ENCODE assay signal across 39 cellular contexts in the genomic region with DNA sequence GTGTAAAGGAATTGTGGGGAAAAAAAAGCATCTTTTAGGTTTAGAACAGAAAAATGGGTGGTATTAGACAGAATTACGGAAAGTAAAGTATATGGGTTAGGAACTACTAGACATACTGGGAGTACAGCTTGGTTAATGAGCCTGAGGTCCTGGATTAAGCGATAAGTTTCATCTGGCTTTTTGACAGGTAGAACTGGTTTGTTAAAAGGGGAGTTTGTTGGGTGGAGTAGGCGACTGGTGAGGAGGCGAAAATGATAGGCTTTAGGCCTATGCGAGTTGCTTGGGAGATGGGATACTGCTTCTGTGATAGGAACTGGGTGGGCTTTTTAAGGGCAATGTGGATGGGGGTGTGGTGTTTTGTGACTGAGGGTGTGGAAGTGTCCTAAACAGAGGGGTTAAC. TPM values are rescaled to one million over a fixed set of nuclear protein-coding genes. Genes with fewer than 3 reads are reported as not detected.
"Had no signal": no experiment of that assay in that cellular context is flagged by ENCODE, and none has a peak within 500 bp of the region (broad histone marks: within the 10 kb centered on the region; RNA-seq: fewer than 3 reads in every experiment).

No MANE protein-coding gene starts in this region.

- H3K36me3 ChIP-seq: adrenal gland, ascending aorta, brain microvascular endothelial cell, breast epithelium, cardiac muscle cell had no signal

- H3K9me3 Mint-ChIP-seq: activated naive CD4-positive, alpha-beta T cell treated with anti-CD3 and anti-CD28 coated beads for 36 hours; activated naive CD4-positive, alpha-beta T cell treated with anti-CD3 and anti-CD28 coated beads, Interleukin-2, amount 10 ng/mL, durations not matched to agents 7 days and 5 days; activated naive CD4-positive, alpha-beta T cell treated with anti-CD3 and anti-CD28 coated beads, Interleukin-2, amount 50 U/mL, for 24 hours; activated naive CD4-positive, alpha-beta T cell treated with anti-CD3 and anti-CD28 coated beads, Interleukin-2, amount 50 U/mL, for 72 hours; activated naive CD8-positive, alpha-beta T cell treated with anti-CD3 and anti-CD28 coated beads for 36 hours; activated naive CD8-positive, alpha-beta T cell treated with anti-CD3 and anti-CD28 coated beads, Interleukin-2, amount 10 ng/mL, durations not matched to agents 7 days and 5 days; activated naive CD8-positive, alpha-beta T cell treated with anti-CD3 and anti-CD28 coated beads, Interleukin-2, amount 50 U/mL, for 24 hours; activated T-cell treated with anti-CD3 and anti-CD28 coated beads, Interleukin-2, amount 50 U/mL, for 24 hours; activated T-cell treated with anti-CD3 and anti-CD28 coated beads, Interleukin-2, amount 50 U/mL, for 4 hours; activated T-cell treated with anti-CD3 and anti-CD28 coated beads, Interleukin-2, amount 50 U/mL, for 72 hours; activated T-helper 17 cell treated with anti-CD3 and anti-CD28 coated beads, Interleukin-2, amount 50 U/mL, for 72 hours; activated T-helper 2 cell treated with anti-CD3 and anti-CD28 coated beads, Interferon-gamma antibody, Interleukin-2, Interleukin-4, amounts not matched to agents 10 μg/mL and 5 μg/mL and 100 μg/mL, durations not matched to agents 14 hours and 24 hours and 36 hours; central memory CD8-positive, alpha-beta T cell had no signal

- H3K4me3 ChIP-seq: adrenal gland, ascending aorta, body of pancreas, breast epithelium, cardiac muscle cell had no signal

- H3K27ac Mint-ChIP-seq: activated naive CD4-positive, alpha-beta T cell treated with anti-CD3 and anti-CD28 coated beads for 36 hours; activated naive CD4-positive, alpha-beta T cell treated with anti-CD3 and anti-CD28 coated beads, Interleukin-2, amount 10 ng/mL, durations not matched to agents 7 days and 5 days; activated naive CD4-positive, alpha-beta T cell treated with anti-CD3 and anti-CD28 coated beads, Interleukin-2, amount 50 U/mL, for 24 hours; activated naive CD4-positive, alpha-beta T cell treated with anti-CD3 and anti-CD28 coated beads, Interleukin-2, amount 50 U/mL, for 72 hours; activated naive CD8-positive, alpha-beta T cell; activated naive CD8-positive, alpha-beta T cell treated with anti-CD3 and anti-CD28 coated beads for 36 hours; activated naive CD8-positive, alpha-beta T cell treated with anti-CD3 and anti-CD28 coated beads, Interleukin-2, amount 10 ng/mL, durations not matched to agents 7 days and 5 days; activated naive CD8-positive, alpha-beta T cell treated with anti-CD3 and anti-CD28 coated beads, Interleukin-2, amount 50 U/mL, for 24 hours; activated T-cell treated with anti-CD3 and anti-CD28 coated beads, Interleukin-2, amount 50 U/mL, for 24 hours; activated T-cell treated with anti-CD3 and anti-CD28 coated beads, Interleukin-2, amount 50 U/mL, for 72 hours; activated T-helper 17 cell treated with anti-CD3 and anti-CD28 coated beads, Interleukin-2, amount 50 U/mL, for 72 hours; activated T-helper 2 cell treated with anti-CD3 and anti-CD28 coated beads, Interferon-gamma antibody, Interleukin-2, Interleukin-4, amounts not matched to agents 10 μg/mL and 5 μg/mL and 100 μg/mL, durations not matched to agents 14 hours and 24 hours and 36 hours; brain had no signal

- H3K27ac ChIP-seq: adrenal gland, ascending aorta, body of pancreas, brain microvascular endothelial cell, breast epithelium, cardiac muscle cell had no signal

- H3K4me1 ChIP-seq: adrenal gland, ascending aorta, body of pancreas, breast epithelium had no signal

- H3K4me1 Mint-ChIP-seq: activated naive CD4-positive, alpha-beta T cell treated with anti-CD3 and anti-CD28 coated beads, Interleukin-2, amount 10 ng/mL, durations not matched to agents 7 days and 5 days; activated naive CD4-positive, alpha-beta T cell treated with anti-CD3 and anti-CD28 coated beads, Interleukin-2, amount 50 U/mL, for 24 hours; activated naive CD8-positive, alpha-beta T cell treated with anti-CD3 and anti-CD28 coated beads for 36 hours; activated naive CD8-positive, alpha-beta T cell treated with anti-CD3 and anti-CD28 coated beads, Interleukin-2, amount 10 ng/mL, durations not matched to agents 7 days and 5 days; activated naive CD8-positive, alpha-beta T cell treated with anti-CD3 and anti-CD28 coated beads, Interleukin-2, amount 50 U/mL, for 24 hours; activated T-helper 17 cell treated with anti-CD3 and anti-CD28 coated beads, Interleukin-2, amount 50 U/mL, for 72 hours; brain; central memory CD8-positive, alpha-beta T cell had no signal

- H3K36me3 Mint-ChIP-seq: activated naive CD4-positive, alpha-beta T cell treated with anti-CD3 and anti-CD28 coated beads, Interleukin-2, amount 10 ng/mL, durations not matched to agents 7 days and 5 days; activated naive CD4-positive, alpha-beta T cell treated with anti-CD3 and anti-CD28 coated beads, Interleukin-2, amount 50 U/mL, for 24 hours; activated naive CD4-positive, alpha-beta T cell treated with anti-CD3 and anti-CD28 coated beads, Interleukin-2, amount 50 U/mL, for 72 hours; activated naive CD8-positive, alpha-beta T cell; activated naive CD8-positive, alpha-beta T cell treated with anti-CD3 and anti-CD28 coated beads for 36 hours; activated naive CD8-positive, alpha-beta T cell treated with anti-CD3 and anti-CD28 coated beads, Interleukin-2, amount 10 ng/mL, durations not matched to agents 7 days and 5 days; brain had no signal

- DNase-seq: activated effector memory CD4-positive, alpha-beta T cell treated with anti-CD3 and anti-CD28 coated beads, Interleukin-2, amount 50 U/mL, for 16 hours; activated effector memory CD4-positive, alpha-beta T cell treated with Interleukin-2 at 50 U/mL for 16 hours; activated gamma-delta T cell; activated gamma-delta T cell treated with Interleukin-2 at 50 U/mL for 16 hours; activated naive CD4-positive, alpha-beta T cell; activated naive CD4-positive, alpha-beta T cell treated with anti-CD3 and anti-CD28 coated beads for 36 hours; activated naive CD4-positive, alpha-beta T cell treated with anti-CD3 and anti-CD28 coated beads, Interleukin-2, amount 10 ng/mL, durations not matched to agents 7 days and 5 days; activated naive CD4-positive, alpha-beta T cell treated with anti-CD3 and anti-CD28 coated beads, Interleukin-2, amount 50 U/mL, for 16 hours; activated naive CD4-positive, alpha-beta T cell treated with Interleukin-2 at 50 U/mL for 16 hours; activated naive CD8-positive, alpha-beta T cell treated with anti-CD3 and anti-CD28 coated beads for 36 hours; activated naive CD8-positive, alpha-beta T cell treated with anti-CD3 and anti-CD28 coated beads, Interleukin-2, amount 10 ng/mL, durations not matched to agents 7 days and 5 days; activated naive CD8-positive, alpha-beta T cell treated with anti-CD3 and anti-CD28 coated beads, Interleukin-2, amount 50 U/mL, for 24 hours; activated T-cell treated with anti-CD3 and anti-CD28 coated beads, Interleukin-2, amount 50 U/mL, for 1 hour; activated T-cell treated with anti-CD3 and anti-CD28 coated beads, Interleukin-2, amount 50 U/mL, for 24 hours; activated T-cell treated with anti-CD3 and anti-CD28 coated beads, Interleukin-2, amount 50 U/mL, for 4 hours; activated T-cell treated with anti-CD3 and anti-CD28 coated beads, Interleukin-2, amount 50 U/mL, for 48 hours; activated T-cell treated with anti-CD3 and anti-CD28 coated beads, Interleukin-2, amount 50 U/mL, for 72 hours; adrenal gland; amniotic stem cell; amygdala; anterior cingulate cortex; aorta; body of pancreas; brain microvascular endothelial cell; caudate nucleus; central memory CD4-positive, alpha-beta T cell; cerebellar nuclear complex had no signal

- ATAC-seq: activated naive CD4-positive, alpha-beta T cell treated with anti-CD3 and anti-CD28 coated beads, Interleukin-2, amount 50 U/mL, for 72 hours; activated naive CD8-positive, alpha-beta T cell treated with anti-CD3 and anti-CD28 coated beads, Interleukin-2, amount 50 U/mL, for 24 hours; activated T-cell treated with anti-CD3 and anti-CD28 coated beads, Interleukin-2, amount 50 U/mL, for 4 hours; activated T-cell treated with anti-CD3 and anti-CD28 coated beads, Interleukin-2, amount 50 U/mL, for 72 hours; activated T-helper 17 cell treated with anti-CD3 and anti-CD28 coated beads, Interleukin-2, amount 50 U/mL, for 72 hours; body of pancreas had no signal

- H3K27me3 ChIP-seq: adrenal gland, ascending aorta, body of pancreas, brain microvascular endothelial cell, breast epithelium, cardiac muscle cell had no signal

- H3K4me3 Mint-ChIP-seq: activated naive CD4-positive, alpha-beta T cell treated with anti-CD3 and anti-CD28 coated beads for 36 hours; activated naive CD4-positive, alpha-beta T cell treated with anti-CD3 and anti-CD28 coated beads, Interleukin-2, amount 10 ng/mL, durations not matched to agents 7 days and 5 days; activated naive CD4-positive, alpha-beta T cell treated with anti-CD3 and anti-CD28 coated beads, Interleukin-2, amount 50 U/mL, for 24 hours; activated naive CD8-positive, alpha-beta T cell; activated naive CD8-positive, alpha-beta T cell treated with anti-CD3 and anti-CD28 coated beads for 36 hours; activated naive CD8-positive, alpha-beta T cell treated with anti-CD3 and anti-CD28 coated beads, Interleukin-2, amount 10 ng/mL, durations not matched to agents 7 days and 5 days; activated naive CD8-positive, alpha-beta T cell treated with anti-CD3 and anti-CD28 coated beads, Interleukin-2, amount 50 U/mL, for 24 hours; activated T-cell treated with anti-CD3 and anti-CD28 coated beads, Interleukin-2, amount 50 U/mL, for 24 hours; activated T-cell treated with anti-CD3 and anti-CD28 coated beads, Interleukin-2, amount 50 U/mL, for 4 hours; activated T-cell treated with anti-CD3 and anti-CD28 coated beads, Interleukin-2, amount 50 U/mL, for 72 hours; activated T-helper 17 cell treated with anti-CD3 and anti-CD28 coated beads, Interleukin-2, amount 50 U/mL, for 72 hours; brain; central memory CD8-positive, alpha-beta T cell had no signal

- H3K27me3 Mint-ChIP-seq: activated naive CD4-positive, alpha-beta T cell treated with anti-CD3 and anti-CD28 coated beads, Interleukin-2, amount 50 U/mL, for 24 hours; activated naive CD8-positive, alpha-beta T cell treated with anti-CD3 and anti-CD28 coated beads for 36 hours; activated naive CD8-positive, alpha-beta T cell treated with anti-CD3 and anti-CD28 coated beads, Interleukin-2, amount 10 ng/mL, durations not matched to agents 7 days and 5 days; activated naive CD8-positive, alpha-beta T cell treated with anti-CD3 and anti-CD28 coated beads, Interleukin-2, amount 50 U/mL, for 24 hours; activated T-cell treated with anti-CD3 and anti-CD28 coated beads, Interleukin-2, amount 50 U/mL, for 24 hours; brain had no signal

- FAIRE-seq: astrocyte had no signal

- H3K9me3 ChIP-seq: adrenal gland, ascending aorta, body of pancreas, breast epithelium had no signal

RNA-seq across cellular contexts. Expression of a gene that starts 56.5 kb away (rescaled TPM):
- total RNA-seq: activated naive CD4-positive, alpha-beta T cell treated with anti-CD3 and anti-CD28 coated beads for 36 hours; activated naive CD4-positive, alpha-beta T cell treated with anti-CD3 and anti-CD28 coated beads, Interleukin-2, amount 50 U/mL, for 72 hours; activated T-helper 2 cell treated with anti-CD3 and anti-CD28 coated beads, Interferon-gamma antibody, Interleukin-2, Interleukin-4, amounts not matched to agents 10 μg/mL and 5 μg/mL and 100 μg/mL, durations not matched to agents 14 hours and 24 hours and 36 hours; chondrocyte had no signal
